ENCODE assay signal across 1 cellular context in the genomic region with DNA sequence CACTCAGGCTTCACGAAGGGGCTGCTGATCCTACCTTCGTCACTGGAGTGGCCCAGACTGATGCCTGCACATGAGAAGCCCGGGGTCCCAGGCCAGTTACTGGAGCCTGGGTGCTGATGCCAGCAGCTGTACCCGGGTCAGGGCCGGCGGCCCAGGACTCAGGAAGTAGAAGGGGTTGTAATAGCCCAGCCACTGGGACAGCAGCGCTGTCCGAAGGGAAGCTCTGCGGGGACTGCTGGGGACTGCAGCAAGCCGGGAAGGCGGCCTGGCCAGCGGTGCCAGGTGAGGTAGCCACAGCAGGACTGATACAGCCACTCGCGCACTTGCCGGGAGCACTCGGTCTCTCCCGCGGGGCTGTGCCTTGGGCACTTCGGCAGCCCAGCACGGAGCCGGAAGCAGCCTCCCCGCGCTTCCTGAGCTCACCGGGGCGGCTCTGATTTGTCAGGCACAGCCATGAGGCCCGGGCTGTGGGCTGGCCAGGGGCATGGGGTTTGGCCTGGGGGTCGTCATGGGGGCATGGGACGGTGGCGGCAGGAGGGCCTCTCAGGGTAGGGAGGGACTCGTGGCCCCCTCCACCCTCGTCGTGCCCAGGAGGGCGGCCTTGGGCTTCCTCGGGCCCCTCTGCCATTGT.
TF ChIP-seq lines count a peak whose summit lies in the region.

No MANE protein-coding gene starts in this region.

TF ChIP-seq in SK-N-SH treated with all-trans-retinoic acid at 6 μM for 48 hours, 23 proteins besides CTCF, POLR2A, EP300 and RAD21 (continued from another document):
- no peak for TF ChIP-seq ARNTL (CRISPR knock-in tag; IDR thresholded peaks at IDR 0.05; ENCODE audit: borderline replicate concordance, low read depth)
- TF ChIP-seq BACH2 (CRISPR knock-in tag; IDR thresholded peaks at IDR 0.05; ENCODE audit: borderline replicate concordance), result no peak
- no peak for TF ChIP-seq ZNF565 (CRISPR knock-in tag; conservative IDR thresholded peaks at IDR 0.05; ENCODE audit: low read depth)
- no peak for TF ChIP-seq PPARA (CRISPR knock-in tag; IDR thresholded peaks at IDR 0.05; ENCODE audit: borderline replicate concordance)
- no peak for TF ChIP-seq ZNF8 (CRISPR knock-in tag; IDR thresholded peaks at IDR 0.05)
- no peak for TF ChIP-seq CSDC2 (CRISPR knock-in tag; IDR thresholded peaks at IDR 0.05)
- TF ChIP-seq ZFP30 (CRISPR knock-in tag; IDR thresholded peaks at IDR 0.05), result no peak
